8 cellular contexts compared by ENCODE assay signal in genomic region chr10:80078448-80079311, GRCh38. TPM values are rescaled to one million over a fixed set of nuclear protein-coding genes. Genes with fewer than 3 reads are reported as not detected.
DNase-seq lines count a peak whose midpoint lies in the region; ATAC-seq and TF ChIP-seq lines count a peak whose summit lies in the region.

Gene TMEM254, plus strand, starts transcription at chr10:80078665. Its CDS starts 35 bp downstream, at chr10:80078700.

- TF ChIP-seq CTCF in C4-2B (conservative IDR thresholded peaks at IDR 0.05) (no peak), dorsolateral prefrontal cortex (IDR thresholded peaks at IDR 0.05 in 54 of 56, conservative IDR thresholded peaks at IDR 0.05 in 2 of 56; ENCODE audit: low read depth in 1 of 56, partially characterized antibody in 56 of 56) (peak in 12 of 56 donors; percentile 5 to 38 (median 13)), lower leg skin (IDR thresholded peaks at IDR 0.05) (no peak)

- intact Hi-C loops in activated CD4-positive, alpha-beta memory T cell treated with anti-CD3 and anti-CD28 coated beads for 36 hours (cut with micrococcal nuclease) = loop anchor here (1.0 to 10.0 kb wide), 4 partner anchors 20 to 633 kb away; partner anchors contain the start of gene ZCCHC24
- intact Hi-C loops in dorsolateral prefrontal cortex (cut with DNase I) (loop anchor here in 1 of 2 donors (5.0 kb wide), 1 partner anchor 64 kb away; no protein-coding TSS in a partner anchor), lower leg skin (cut with DNase I; ENCODE audit: low total_unique reads) (no loop called here)

- no peaks in the 10 kb centered on the region for H3K27me3 Mint-ChIP-seq in activated CD4-positive, alpha-beta memory T cell treated with anti-CD3 and anti-CD28 coated beads for 36 hours

- POLR2A ChIA-PET in activated CD4-positive, alpha-beta memory T cell treated with anti-CD3 and anti-CD28 coated beads for 36 hours (lab: Charles Lee) = interaction anchor here (0.9 to 1.5 kb wide), 4 partner anchors 25 to 125 kb away, joined by 3 to 4 read pairs (median 3); no protein-coding TSS in a partner anchor

- CTCF ChIA-PET in activated CD4-positive, alpha-beta memory T cell treated with anti-CD3 and anti-CD28 coated beads for 36 hours (lab: Charles Lee) = interaction anchor here (0.8 to 1.9 kb wide), 5 partner anchors 9 to 144 kb away, joined by 3 to 6 read pairs (median 4); no protein-coding TSS in a partner anchor

- DNase-seq in NCI-H774 (lab: John Stamatoyannopoulos, UW) (peak; percentile 86), dorsolateral prefrontal cortex (peak; percentile 79 to 91 (median 88)), lower leg skin (ENCODE audit: low spot score in 2 of 2) (peak; percentile 88 to 98)
- DNase-seq in activated CD4-positive, alpha-beta memory T cell treated with anti-CD3 and anti-CD28 coated beads for 36 hours = peak; percentile 94
- peak; percentile 85 to 89 for DNase-seq in stimulated activated CD4-positive, alpha-beta T cell treated with anti-CD3 and anti-CD28 coated beads, Interleukin-4, amount 100 ng/mL, for 4 hours

- H3K27ac ChIP-seq in C4-2B (peak within 1 kb of the TSS; percentile 90), dorsolateral prefrontal cortex (peak within 1 kb of the TSS; percentile 85 to 100 (median 98))

- H3K36me3 Mint-ChIP-seq in activated CD4-positive, alpha-beta memory T cell treated with anti-CD3 and anti-CD28 coated beads for 36 hours = peaks cover 4% of the 10 kb centered on the region

- H3K4me3 ChIP-seq in dorsolateral prefrontal cortex (peak within 1 kb of the TSS; percentile 29 to 99 (median 91)), lower leg skin (ENCODE audit: low read depth, poor library complexity, severe bottlenecking) (peak within 1 kb of the TSS; percentile 64)

- H3K27me3 ChIP-seq in dorsolateral prefrontal cortex = no peaks in the 10 kb centered on the region

- H3K9me3 Mint-ChIP-seq in activated CD4-positive, alpha-beta memory T cell treated with anti-CD3 and anti-CD28 coated beads for 36 hours = no peaks in the 10 kb centered on the region

- peak; percentile 78 for ATAC-seq in GM19351 (IDR thresholded peaks at IDR 0.05; ENCODE audit: unreplicated experiment)
- ATAC-seq in HG03520 (IDR thresholded peaks at IDR 0.05; ENCODE audit: unreplicated experiment) = peak; percentile 91

- H3K27ac Mint-ChIP-seq in activated CD4-positive, alpha-beta memory T cell treated with anti-CD3 and anti-CD28 coated beads for 36 hours = peak within 1 kb of the TSS; percentile 89

- peaks cover 37% of the 10 kb centered on the region for H3K4me1 Mint-ChIP-seq in activated CD4-positive, alpha-beta memory T cell treated with anti-CD3 and anti-CD28 coated beads for 36 hours (ENCODE audit: low read depth)

- H3K4me3 Mint-ChIP-seq in activated CD4-positive, alpha-beta memory T cell treated with anti-CD3 and anti-CD28 coated beads for 36 hours = peak within 1 kb of the TSS; percentile 97

- 0 to 1% methylated on average over 28 to 64 of the region's 64 CpGs for WGBS in lower leg skin, 2 donors

- no peak for TF ChIP-seq POLR2A in lower leg skin (IDR thresholded peaks at IDR 0.05)

RNA-seq across cellular contexts. Expression of gene TMEM254, which starts in this region (rescaled TPM):
- total RNA-seq in activated CD4-positive, alpha-beta memory T cell treated with anti-CD3 and anti-CD28 coated beads for 36 hours = 10 to 100 TPM; 11.6 to 12.3 TPM
- total RNA-seq in dorsolateral prefrontal cortex (10 to 100 TPM; 13.2 to 31.9 (median 22.3) TPM), lower leg skin (10 to 100 TPM; 30.9 to 74.4 (median 48.6) TPM)

Comparison
In these comparisons a context has a peak if more than half of its experiments do, and no peak if none do; other contexts are left out.
1. Peak in every context shown above with its lines: DNase-seq, ATAC-seq, H3K4me3 ChIP-seq and H3K27ac ChIP-seq.